Comparison of ENCODE assay signal across 9 cellular contexts in genomic region chr13:102399791-102400618, GRCh38. TPM values are rescaled to one million over a fixed set of nuclear protein-coding genes. Genes with fewer than 3 reads are reported as not detected.
DNase-seq lines count a peak whose midpoint lies in the region; ATAC-seq and TF ChIP-seq lines count a peak whose summit lies in the region.
"Had no signal": no experiment of that assay in that cellular context is flagged by ENCODE, and none has a peak within 500 bp of the region (broad histone marks: within the 10 kb centered on the region; RNA-seq: fewer than 3 reads in every experiment).

No MANE protein-coding gene starts in this region.

- no peaks in the 10 kb centered on the region for H3K36me3 ChIP-seq in gastrocnemius medialis

- H3K4me1 ChIP-seq in gastrocnemius medialis = peaks cover 10 to 26% of the 10 kb centered on the region in 2 donors

- no peak for TF ChIP-seq POLR2A in gastrocnemius medialis (IDR thresholded peaks at IDR 0.05)

- H3K9me3 ChIP-seq in gastrocnemius medialis = no peaks in the 10 kb centered on the region

- TF ChIP-seq CTCF in astrocyte of the cerebellum (IDR thresholded peaks at IDR 0.05; ENCODE audit: low read depth, low read length, missing control alignments) (peak; percentile 9), gastrocnemius medialis (IDR thresholded peaks at IDR 0.05 in 4 of 5, conservative IDR thresholded peaks at IDR 0.05 in 1 of 5) (no peak)

- H3K4me3 ChIP-seq in astrocyte of the cerebellum (ENCODE audit: low read depth, low read length) (peak overlapping the region; percentile 46), iPS-11a (ENCODE audit: low read depth, low read length) (peak overlapping the region; percentile 52), gastrocnemius medialis (peak overlapping the region; percentile 39 to 61 (median 56))

- DNase-seq in AG08396 (ENCODE audit: low spot score) = peak; percentile 57
- DNase-seq in NCI-H1930 (lab: John Stamatoyannopoulos, UW) = peak; percentile 15 to 25
- no peak for DNase-seq in astrocyte of the cerebellum (ENCODE audit: low read depth)
- DNase-seq in gastrocnemius medialis = no peak
- DNase-seq in hippocampal formation (lab: John Stamatoyannopoulos, UW) = no peak
- DNase-seq in NAMALWA (ENCODE audit: low spot score) = no peak

- intact Hi-C loops in gastrocnemius medialis (cut with DNase I; ENCODE audit: low total_unique reads) = loop anchor here (10.0 kb wide), 2 partner anchors 385 to 1725 kb away; partner anchors contain the start of gene TMTC4

- in situ Hi-C loops in astrocyte of the cerebellum (cut with HindIII; ENCODE audit: low sequenced_read_pairs) = no loop called here
- in situ Hi-C loops in gastrocnemius medialis (cut with MboI; ENCODE audit: low sequenced_read_pairs in 4 of 4) = no loop called here

- H3K27me3 ChIP-seq in gastrocnemius medialis = peaks cover 30 to 32% (median 31%) of the 10 kb centered on the region in 3 donors

- no peak overlapping the region for H3K27ac ChIP-seq in gastrocnemius medialis
- H3K27ac ChIP-seq: epithelial cell of prostate had no signal

- peak; percentile 46 for ATAC-seq in GM19035 (IDR thresholded peaks at IDR 0.05; ENCODE audit: unreplicated experiment)
- no peak for ATAC-seq in gastrocnemius medialis

RNA-seq across cellular contexts. Expression of gene FGF14, which starts 1.8 kb away (rescaled TPM):
- under 1 TPM in 1 of 4 donors, not detected in 3; 0.02 TPM for total RNA-seq in gastrocnemius medialis

Comparison
In these comparisons a context has a peak if more than half of its experiments do, and no peak if none do; other contexts are left out.
1. DNase-seq: peak in AG08396 (single experiment) and NCI-H1930 (2 of 2); none in astrocyte of the cerebellum (single experiment), gastrocnemius medialis (0 of 2), hippocampal formation (0 of 2) and NAMALWA (single experiment).
2. Peak in every context shown above with its lines, with median percentiles within 50 percentile points of each other: H3K4me3 ChIP-seq.